In genomic region chr2:61764035-61764800, GRCh38 we compare ENCODE assay signal across 1 cellular context.
TF ChIP-seq lines count a peak whose summit lies in the region.

No MANE protein-coding gene starts in this region.

TF ChIP-seq in HepG2, 621 proteins besides CTCF, POLR2A, EP300 and RAD21 (continued from another document and continues in another):
- no peak; the same call in none of the 2 replicates for TF ChIP-seq ZHX2 (IDR thresholded peaks at IDR 0.05; ENCODE audit: low read depth)
- TF ChIP-seq ZHX2 (CRISPR knock-in tag; IDR thresholded peaks at IDR 0.05; ENCODE audit: borderline replicate concordance): peak; percentile 76; the same call in 1 of the 2 replicates
- TF ChIP-seq MBNL3 (CRISPR knock-in tag; conservative IDR thresholded peaks at IDR 0.05): no peak
- TF ChIP-seq, protein P1, sequence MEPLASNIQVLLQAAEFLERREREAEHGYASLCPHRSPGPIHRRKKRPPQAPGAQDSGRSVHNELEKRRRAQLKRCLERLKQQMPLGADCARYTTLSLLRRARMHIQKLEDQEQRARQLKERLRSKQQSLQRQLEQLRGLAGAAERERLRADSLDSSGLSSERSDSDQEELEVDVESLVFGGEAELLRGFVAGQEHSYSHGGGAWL (CRISPR knock-in tag; IDR thresholded peaks at IDR 0.05): no peak; the same call in 1 of the 2 replicates
- 0 out of 2 replicates have a peak, but pooled peaks have one; percentile 48 for TF ChIP-seq JUNB (CRISPR knock-in tag; IDR thresholded peaks at IDR 0.05; ENCODE audit: borderline replicate concordance)
- TF ChIP-seq POGZ (CRISPR knock-in tag; IDR thresholded peaks at IDR 0.05): peak; percentile 93
- no peak; the same call in 1 of the 2 replicates for TF ChIP-seq ZNF256 (CRISPR knock-in tag; conservative IDR thresholded peaks at IDR 0.05)
- 0 out of 2 replicates have a peak, but pooled peaks have one; percentile 52 for TF ChIP-seq ETV6 (CRISPR knock-in tag; conservative IDR thresholded peaks at IDR 0.05)
- no peak for TF ChIP-seq MAFG (CRISPR knock-in tag; IDR thresholded peaks at IDR 0.05)
- TF ChIP-seq PRPF4 (IDR thresholded peaks at IDR 0.05; ENCODE audit: low read depth, low read length, poor library complexity, severe bottlenecking): no peak
- TF ChIP-seq ZNF367 (CRISPR knock-in tag; IDR thresholded peaks at IDR 0.05; ENCODE audit: borderline replicate concordance): peak; percentile 56; the same call in 1 of the 2 replicates
- peak; percentile 90; the same call in 1 of the 2 replicates for TF ChIP-seq CSRNP1 (CRISPR knock-in tag; IDR thresholded peaks at IDR 0.05)
- peak; percentile 94 for TF ChIP-seq MAX (IDR thresholded peaks at IDR 0.05)
- no peak for TF ChIP-seq HNRNPK (IDR thresholded peaks at IDR 0.05; ENCODE audit: low read depth, low read length, poor library complexity, severe bottlenecking)
- peak; percentile 94 for TF ChIP-seq ARNT2 (CRISPR knock-in tag; IDR thresholded peaks at IDR 0.05; ENCODE audit: low read depth)
- TF ChIP-seq NKX3-1 (CRISPR knock-in tag; IDR thresholded peaks at IDR 0.05): peak; percentile 83
- TF ChIP-seq, protein P2, sequence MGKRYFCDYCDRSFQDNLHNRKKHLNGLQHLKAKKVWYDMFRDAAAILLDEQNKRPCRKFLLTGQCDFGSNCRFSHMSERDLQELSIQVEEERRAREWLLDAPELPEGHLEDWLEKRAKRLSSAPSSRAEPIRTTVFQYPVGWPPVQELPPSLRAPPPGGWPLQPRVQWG (CRISPR knock-in tag; IDR thresholded peaks at IDR 0.05; ENCODE audit: borderline replicate concordance, low read depth): no peak
- TF ChIP-seq ZNF672 (CRISPR knock-in tag; IDR thresholded peaks at IDR 0.05): no peak
- TF ChIP-seq AGO2 (optimal IDR thresholded peaks at IDR 0.05; ENCODE audit: low read depth, low read length): peak; percentile 44
- no peak for TF ChIP-seq ZNF260 (CRISPR knock-in tag; IDR thresholded peaks at IDR 0.05; ENCODE audit: borderline replicate concordance, low read depth)
- peak; percentile 28 for TF ChIP-seq TEAD3 (CRISPR knock-in tag; optimal IDR thresholded peaks at IDR 0.05; ENCODE audit: borderline replicate concordance)
- peak; percentile 66; the same call in 1 of the 2 replicates for TF ChIP-seq ZNF121 (CRISPR knock-in tag; IDR thresholded peaks at IDR 0.05)
- TF ChIP-seq NAIF1 (CRISPR knock-in tag; IDR thresholded peaks at IDR 0.05; ENCODE audit: borderline replicate concordance): peak; percentile 79
- 0 out of 2 replicates have a peak, but pooled peaks have one; percentile 75 for TF ChIP-seq CREB3 (CRISPR knock-in tag; IDR thresholded peaks at IDR 0.05)
- TF ChIP-seq MYPOP (CRISPR knock-in tag; IDR thresholded peaks at IDR 0.05): peak; percentile 83
- TF ChIP-seq ZBED4 (CRISPR knock-in tag; IDR thresholded peaks at IDR 0.05; ENCODE audit: borderline replicate concordance): no peak; the same call in 1 of the 2 replicates
- no peak for TF ChIP-seq ZNF530 (CRISPR knock-in tag; IDR thresholded peaks at IDR 0.05; ENCODE audit: low read depth)
- no peak for TF ChIP-seq ZIK1 (CRISPR knock-in tag; IDR thresholded peaks at IDR 0.05; ENCODE audit: borderline replicate concordance, low read depth)
- no peak; the same call in none of the 2 replicates for TF ChIP-seq PLSCR1 (CRISPR knock-in tag; IDR thresholded peaks at IDR 0.05; ENCODE audit: borderline replicate concordance)
- peak; percentile 73 for TF ChIP-seq HIVEP1 (CRISPR knock-in tag; IDR thresholded peaks at IDR 0.05)
- TF ChIP-seq, protein P3, sequence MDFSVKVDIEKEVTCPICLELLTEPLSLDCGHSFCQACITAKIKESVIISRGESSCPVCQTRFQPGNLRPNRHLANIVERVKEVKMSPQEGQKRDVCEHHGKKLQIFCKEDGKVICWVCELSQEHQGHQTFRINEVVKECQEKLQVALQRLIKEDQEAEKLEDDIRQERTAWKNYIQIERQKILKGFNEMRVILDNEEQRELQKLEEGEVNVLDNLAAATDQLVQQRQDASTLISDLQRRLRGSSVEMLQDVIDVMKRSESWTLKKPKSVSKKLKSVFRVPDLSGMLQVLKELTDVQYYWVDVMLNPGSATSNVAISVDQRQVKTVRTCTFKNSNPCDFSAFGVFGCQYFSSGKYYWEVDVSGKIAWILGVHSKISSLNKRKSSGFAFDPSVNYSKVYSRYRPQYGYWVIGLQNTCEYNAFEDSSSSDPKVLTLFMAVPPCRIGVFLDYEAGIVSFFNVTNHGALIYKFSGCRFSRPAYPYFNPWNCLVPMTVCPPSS (IDR thresholded peaks at IDR 0.05): no peak
- TF ChIP-seq ZSCAN30 (CRISPR knock-in tag; IDR thresholded peaks at IDR 0.05): peak; percentile 85; the same call in 1 of the 2 replicates
- peak; percentile 67 for TF ChIP-seq ZNF280D (CRISPR knock-in tag; IDR thresholded peaks at IDR 0.05)
- TF ChIP-seq CREB1 (IDR thresholded peaks at IDR 0.05): peak; percentile 84
- peak; percentile 92 for TF ChIP-seq CREB1 (CRISPR knock-in tag; IDR thresholded peaks at IDR 0.05)
- peak; percentile 92 for TF ChIP-seq GABPB1 (CRISPR knock-in tag; IDR thresholded peaks at IDR 0.05)
- peak; percentile 43 for TF ChIP-seq MYC (CRISPR knock-in tag; IDR thresholded peaks at IDR 0.05; ENCODE audit: borderline replicate concordance)
- no peak for TF ChIP-seq RORA (CRISPR knock-in tag; IDR thresholded peaks at IDR 0.05)
- TF ChIP-seq SNAI1 (CRISPR knock-in tag; IDR thresholded peaks at IDR 0.05; ENCODE audit: borderline replicate concordance): peak; percentile 84
- peak; percentile 46; the same call in 1 of the 2 replicates for TF ChIP-seq RXRA (CRISPR knock-in tag; IDR thresholded peaks at IDR 0.05)
- TF ChIP-seq ZNF839 (CRISPR knock-in tag; IDR thresholded peaks at IDR 0.05; ENCODE audit: borderline replicate concordance): no peak
